In genomic region chr6:138692978-138693909, GRCh38 we compare ENCODE assay signal across 7 cellular contexts.
DNase-seq lines count a peak whose midpoint lies in the region; ATAC-seq, FAIRE-seq and TF ChIP-seq lines count a peak whose summit lies in the region.

No MANE protein-coding gene starts in this region.

- H3K9me3 ChIP-seq in Karpas-422 (ENCODE audit: low read length) (no peaks in the 10 kb centered on the region), SK-N-MC (ENCODE audit: low read depth, low read length) (0 out of 2 replicates have a peak, but pooled peaks cover 4% of the 10 kb centered on the region), K562 (replicated peaks; ENCODE audit: control insufficient read depth, insufficient read depth, low read depth, low read length) (no peaks in the 10 kb centered on the region)

- H3K9ac ChIP-seq in Karpas-422 (ENCODE audit: low read length) (peak overlapping the region; percentile 59), SK-N-MC (ENCODE audit: insufficient read length) (peak overlapping the region; percentile 88), K562 (ENCODE audit: insufficient read depth in 1 of 2, low read depth in 2 of 2, low read length in 2 of 2) (peak overlapping the region in 1 of 2 experiments; percentile 74; a peak in 2 of 4 replicates)

- H3K79me2 ChIP-seq in Karpas-422 (ENCODE audit: low read length) (no peaks in the 10 kb centered on the region), K562 (ENCODE audit: control insufficient read depth, insufficient read depth, low read length) (no peaks in the 10 kb centered on the region)

- H2AFZ ChIP-seq in Karpas-422 (ENCODE audit: low read length) (peak overlapping the region; percentile 81; the same call in 1 of the 2 replicates), K562 (ENCODE audit: low read depth, low read length) (peak overlapping the region; percentile 79)

- ATAC-seq in K562: peak; percentile 78

- peaks cover 4% of the 10 kb centered on the region for H3K4me1 ChIP-seq in Karpas-422 (ENCODE audit: low read length)
- peaks cover 0 to 17% of the 10 kb centered on the region in 2 experiments; a peak in 2 of 5 replicates for H3K4me1 ChIP-seq in K562 (replicated peaks in 1 of 2; ENCODE audit: control insufficient read depth in 2 of 2, insufficient read depth in 2 of 2, low read length in 2 of 2)

- H3K9me2 ChIP-seq in Karpas-422 (replicated peaks; ENCODE audit: insufficient read depth, low read length): no peaks in the 10 kb centered on the region

- no peaks in the 10 kb centered on the region for H3K9me1 ChIP-seq in K562 (ENCODE audit: control insufficient read depth, insufficient read depth, low read length)

- H3K4me2 ChIP-seq in Karpas-422 (ENCODE audit: low read depth, low read length, poor library complexity, severe bottlenecking) (peak overlapping the region; percentile 80), K562 (ENCODE audit: insufficient read depth, low read length) (peak overlapping the region; percentile 47; the same call in 1 of the 2 replicates)

- peak overlapping the region; percentile 76 for H3K4me3 ChIP-seq in GM12865 (ENCODE audit: low read depth, low read length)
- peak overlapping the region; percentile 69 for H3K4me3 ChIP-seq in Karpas-422 (ENCODE audit: low read length)
- H3K4me3 ChIP-seq in SK-N-MC: peak overlapping the region; percentile 83
- H3K4me3 ChIP-seq in K562: peak overlapping the region; percentile 45
- H3K4me3 ChIP-seq in retinal pigment epithelial cell (ENCODE audit: low read length): peak overlapping the region; percentile 58

- TF ChIP-seq CTCF in GM12865 (IDR thresholded peaks at IDR 0.05; ENCODE audit: insufficient read depth, low read depth, low read length, missing control alignments) (peak; percentile 2), K562 (IDR thresholded peaks at IDR 0.05 in 2 of 3, conservative IDR thresholded peaks at IDR 0.05 in 1 of 3; ENCODE audit: insufficient read depth in 2 of 3, low read depth in 1 of 3, low read length in 3 of 3) (no peak), retinal pigment epithelial cell (conservative IDR thresholded peaks at IDR 0.05; ENCODE audit: low read depth, low read length) (peak; percentile 25)

- TF ChIP-seq EP300 in K562 (IDR thresholded peaks at IDR 0.05; ENCODE audit: low read length): no peak

- H3K36me3 ChIP-seq in Karpas-422 (ENCODE audit: insufficient read depth, low read length): no peaks in the 10 kb centered on the region
- H3K36me3 ChIP-seq in SK-N-MC (ENCODE audit: insufficient read depth, low read length): peaks cover 20% of the 10 kb centered on the region
- H3K36me3 ChIP-seq in K562 (ENCODE audit: control insufficient read depth, insufficient read depth, low read length): no peaks in the 10 kb centered on the region

- 6% methylated on average over 44 of the region's 92 CpGs for WGBS in K562 (ENCODE audit: insufficient coverage, low coverage, missing lambda C conversion rate)

- CTCF ChIA-PET in K562 (lab: Yijun Ruan, JAX; ENCODE audit: low intra/inter-chr PET ratio): no interaction called here

- H4K20me1 ChIP-seq in Karpas-422 (ENCODE audit: insufficient read depth, low read depth, low read length): no peaks in the 10 kb centered on the region
- peaks cover 6% of the 10 kb centered on the region; the same call in 1 of the 2 replicates for H4K20me1 ChIP-seq in K562 (replicated peaks; ENCODE audit: control insufficient read depth, insufficient read depth, low read length)

- H3K27me3 ChIP-seq in Karpas-422 (ENCODE audit: low read length): no peaks in the 10 kb centered on the region
- peaks cover 31 to 57% of the 10 kb centered on the region in 2 experiments for H3K27me3 ChIP-seq in K562 (ENCODE audit: control insufficient read depth in 2 of 2, insufficient read depth in 2 of 2, low read length in 2 of 2)

- in situ Hi-C loops in K562 (cut with MboI): no loop called here

- H3K27ac ChIP-seq in Karpas-422 (ENCODE audit: low read length) (no peak overlapping the region), SK-N-MC (peak overlapping the region; percentile 57), K562 (ENCODE audit: extremely low read depth, low read depth, low read length) (no peak overlapping the region)

- peak; percentile 40 for DNase-seq in GM12865 (ENCODE audit: low read depth)
- DNase-seq in H4 (ENCODE audit: low spot score): peak; percentile 53
- DNase-seq in Karpas-422: peak; percentile 53
- DNase-seq in SK-N-MC (ENCODE audit: low read depth, low spot score): no peak
- peak; percentile 23 to 64 (median 58) for DNase-seq in K562 (ENCODE audit: extremely low read depth in 1 of 4, low spot score in 3 of 4)
- DNase-seq in iPS DF 19.7 (ENCODE audit: low read depth, low spot score): peak; percentile 56
- peak; percentile 21 for DNase-seq in retinal pigment epithelial cell (ENCODE audit: low read depth)

- POLR2A ChIA-PET in K562 (lab: Yijun Ruan, JAX): interaction anchor here (0.6 to 1.3 kb wide), 3 partner anchors 10 to 23 kb away, joined by 3 to 7 read pairs (median 3); no protein-coding TSS in a partner anchor

- intact Hi-C loops in K562 (cut with micrococcal nuclease): loop anchor here (5.0 kb wide), 1 partner anchor 74 kb away; no protein-coding TSS in a partner anchor

- no peak for TF ChIP-seq POLR2A in K562 (conservative IDR thresholded peaks at IDR 0.05)

- FAIRE-seq in K562 (lab: Jason Lieb, UNC): no peak

- no peak for TF ChIP-seq RAD21 in K562 (CRISPR knock-in tag; conservative IDR thresholded peaks at IDR 0.05 in 1 of 2, IDR thresholded peaks at IDR 0.05 in 1 of 2)

- BruUV-seq in K562 (replicated peaks; lab: Mats Ljungman, UMichigan): no TSS peak

TF ChIP-seq in K562, 482 proteins besides CTCF, POLR2A, EP300 and RAD21 (continues in another document):
- no peak for TF ChIP-seq IRF1 (CRISPR knock-in tag; IDR thresholded peaks at IDR 0.05; ENCODE audit: borderline replicate concordance)
- peak; percentile 58; the same call in 1 of the 2 replicates for TF ChIP-seq CTBP1 (IDR thresholded peaks at IDR 0.05; ENCODE audit: borderline replicate concordance)
- no peak for TF ChIP-seq BDP1 (IDR thresholded peaks at IDR 0.05; ENCODE audit: insufficient read depth, insufficient read length)
- no peak for TF ChIP-seq SRSF7 (optimal IDR thresholded peaks at IDR 0.05; ENCODE audit: low read depth, low read length)
- TF ChIP-seq, protein P1, sequence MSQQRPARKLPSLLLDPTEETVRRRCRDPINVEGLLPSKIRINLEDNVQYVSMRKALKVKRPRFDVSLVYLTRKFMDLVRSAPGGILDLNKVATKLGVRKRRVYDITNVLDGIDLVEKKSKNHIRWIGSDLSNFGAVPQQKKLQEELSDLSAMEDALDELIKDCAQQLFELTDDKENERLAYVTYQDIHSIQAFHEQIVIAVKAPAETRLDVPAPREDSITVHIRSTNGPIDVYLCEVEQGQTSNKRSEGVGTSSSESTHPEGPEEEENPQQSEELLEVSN (IDR thresholded peaks at IDR 0.05; ENCODE audit: borderline replicate concordance in 1 of 2, extremely low read depth in 1 of 2, insufficient read depth in 1 of 2, insufficient read length in 1 of 2, low read depth in 1 of 2, low read length in 1 of 2, poor library complexity in 1 of 2, severe bottlenecking in 1 of 2): peak in 1 of 2 experiments; percentile 85
- TF ChIP-seq, protein P2, sequence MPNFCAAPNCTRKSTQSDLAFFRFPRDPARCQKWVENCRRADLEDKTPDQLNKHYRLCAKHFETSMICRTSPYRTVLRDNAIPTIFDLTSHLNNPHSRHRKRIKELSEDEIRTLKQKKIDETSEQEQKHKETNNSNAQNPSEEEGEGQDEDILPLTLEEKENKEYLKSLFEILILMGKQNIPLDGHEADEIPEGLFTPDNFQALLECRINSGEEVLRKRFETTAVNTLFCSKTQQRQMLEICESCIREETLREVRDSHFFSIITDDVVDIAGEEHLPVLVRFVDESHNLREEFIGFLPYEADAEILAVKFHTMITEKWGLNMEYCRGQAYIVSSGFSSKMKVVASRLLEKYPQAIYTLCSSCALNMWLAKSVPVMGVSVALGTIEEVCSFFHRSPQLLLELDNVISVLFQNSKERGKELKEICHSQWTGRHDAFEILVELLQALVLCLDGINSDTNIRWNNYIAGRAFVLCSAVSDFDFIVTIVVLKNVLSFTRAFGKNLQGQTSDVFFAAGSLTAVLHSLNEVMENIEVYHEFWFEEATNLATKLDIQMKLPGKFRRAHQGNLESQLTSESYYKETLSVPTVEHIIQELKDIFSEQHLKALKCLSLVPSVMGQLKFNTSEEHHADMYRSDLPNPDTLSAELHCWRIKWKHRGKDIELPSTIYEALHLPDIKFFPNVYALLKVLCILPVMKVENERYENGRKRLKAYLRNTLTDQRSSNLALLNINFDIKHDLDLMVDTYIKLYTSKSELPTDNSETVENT (CRISPR knock-in tag; IDR thresholded peaks at IDR 0.05): no peak
- TF ChIP-seq, protein P3, sequence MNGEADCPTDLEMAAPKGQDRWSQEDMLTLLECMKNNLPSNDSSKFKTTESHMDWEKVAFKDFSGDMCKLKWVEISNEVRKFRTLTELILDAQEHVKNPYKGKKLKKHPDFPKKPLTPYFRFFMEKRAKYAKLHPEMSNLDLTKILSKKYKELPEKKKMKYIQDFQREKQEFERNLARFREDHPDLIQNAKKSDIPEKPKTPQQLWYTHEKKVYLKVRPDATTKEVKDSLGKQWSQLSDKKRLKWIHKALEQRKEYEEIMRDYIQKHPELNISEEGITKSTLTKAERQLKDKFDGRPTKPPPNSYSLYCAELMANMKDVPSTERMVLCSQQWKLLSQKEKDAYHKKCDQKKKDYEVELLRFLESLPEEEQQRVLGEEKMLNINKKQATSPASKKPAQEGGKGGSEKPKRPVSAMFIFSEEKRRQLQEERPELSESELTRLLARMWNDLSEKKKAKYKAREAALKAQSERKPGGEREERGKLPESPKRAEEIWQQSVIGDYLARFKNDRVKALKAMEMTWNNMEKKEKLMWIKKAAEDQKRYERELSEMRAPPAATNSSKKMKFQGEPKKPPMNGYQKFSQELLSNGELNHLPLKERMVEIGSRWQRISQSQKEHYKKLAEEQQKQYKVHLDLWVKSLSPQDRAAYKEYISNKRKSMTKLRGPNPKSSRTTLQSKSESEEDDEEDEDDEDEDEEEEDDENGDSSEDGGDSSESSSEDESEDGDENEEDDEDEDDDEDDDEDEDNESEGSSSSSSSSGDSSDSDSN (IDR thresholded peaks at IDR 0.05; ENCODE audit: borderline replicate concordance in 1 of 2, low read depth in 2 of 2, low read length in 2 of 2): 0 out of 4 replicates have a peak, but pooled peaks of 1 of the 2 experiments have one; percentile 38
- peak; percentile 62 for TF ChIP-seq EZH2 (IDR thresholded peaks at IDR 0.05; ENCODE audit: borderline replicate concordance, low read depth, low read length)
- TF ChIP-seq MTF1 (CRISPR knock-in tag; IDR thresholded peaks at IDR 0.05; ENCODE audit: borderline replicate concordance): no peak
- TF ChIP-seq GABPA (tag; conservative IDR thresholded peaks at IDR 0.05; ENCODE audit: low read depth): peak; percentile 49

Comparison
In these comparisons a context has a peak if more than half of its experiments do, and no peak if none do; other contexts are left out.
1. CTCF ChIP-seq: peak in GM12865 (single experiment) and retinal pigment epithelial cell (single experiment); none in K562 (0 of 3).
2. Peak in every context shown above with its lines, with median percentiles within 50 percentile points of each other: H3K4me3 ChIP-seq.